21 cellular contexts compared by ENCODE assay signal in genomic region chr7:142790565-142790964, GRCh38. TPM values are rescaled to one million over a fixed set of nuclear protein-coding genes. Genes with fewer than 3 reads are reported as not detected.
DNase-seq lines count a peak whose midpoint lies in the region; ATAC-seq, FAIRE-seq and TF ChIP-seq lines count a peak whose summit lies in the region.
"Had no signal": no experiment of that assay in that cellular context is flagged by ENCODE, and none has a peak within 500 bp of the region (broad histone marks: within the 10 kb centered on the region; RNA-seq: fewer than 3 reads in every experiment).

No MANE protein-coding gene starts in this region.

- DNase-seq in activated T-cell treated with anti-CD3 and anti-CD28 coated beads, Interleukin-2, amount 50 U/mL, for 72 hours: no peak
- DNase-seq in activated T-cell treated with anti-CD3 and anti-CD28 coated beads for 4 hours (no peak), RPMI8226 (peak; percentile 46), astrocyte (ENCODE audit: low read depth) (no peak)
- no peak for DNase-seq in stimulated activated naive CD8-positive, alpha-beta T cell treated with anti-CD3 and anti-CD28 coated beads, Interleukin-15, amount 100 ng/mL, for 72 hours
- no peak for DNase-seq in activated effector memory CD4-positive, alpha-beta T cell treated with Interleukin-2 at 50 U/mL for 16 hours
- DNase-seq: COR-L47, NCI-H1436 treated with DMSO at 0.1 percent for 48 hours, NCI-H2171, NCI-H748 treated with DMSO at 0.1 percent for 48 hours, SK-N-SH, upper lobe of right lung had no signal

- peak overlapping the region; percentile 99 for H3K27ac Mint-ChIP-seq in activated T-cell treated with anti-CD3 and anti-CD28 coated beads, Interleukin-2, amount 50 U/mL, for 72 hours
- H3K27ac Mint-ChIP-seq in astrocyte (ENCODE audit: unreplicated experiment): peak overlapping the region; percentile 22
- H3K27ac Mint-ChIP-seq in stimulated activated naive CD8-positive, alpha-beta T cell treated with anti-CD3 and anti-CD28 coated beads, Interleukin-15, amount 100 ng/mL, for 72 hours: peak overlapping the region; percentile 87 to 98

- TF ChIP-seq CTCF in astrocyte (IDR thresholded peaks at IDR 0.05; ENCODE audit: insufficient read depth, low read depth, low read length): no peak

- ATAC-seq in activated T-cell treated with anti-CD3 and anti-CD28 coated beads, Interleukin-2, amount 50 U/mL, for 72 hours (replicated peaks in 1 of 2): no peak
- ATAC-seq in stimulated activated naive CD8-positive, alpha-beta T cell treated with anti-CD3 and anti-CD28 coated beads, Interleukin-15, amount 100 ng/mL, for 72 hours: no peak
- no peak for ATAC-seq in HG03108 (IDR thresholded peaks at IDR 0.05; ENCODE audit: unreplicated experiment)
- no peak for ATAC-seq in HG03442 (IDR thresholded peaks at IDR 0.05; ENCODE audit: unreplicated experiment)
- ATAC-seq: upper lobe of right lung had no signal

- H2AFZ ChIP-seq in astrocyte (ENCODE audit: low read depth, low read length): no peak overlapping the region

- no peak overlapping the region for H3K4me3 ChIP-seq in astrocyte (ENCODE audit: insufficient read depth, low read depth, low read length)
- H3K4me3 ChIP-seq: cardiac muscle cell, esophagus muscularis mucosa, upper lobe of right lung had no signal

- no peak overlapping the region for H3K9ac ChIP-seq in astrocyte (ENCODE audit: low read length)
- H3K9ac ChIP-seq: SK-N-SH had no signal

- peak overlapping the region; percentile 94 for H3K4me3 Mint-ChIP-seq in activated T-cell treated with anti-CD3 and anti-CD28 coated beads, Interleukin-2, amount 50 U/mL, for 72 hours
- no peak overlapping the region for H3K4me3 Mint-ChIP-seq in astrocyte (ENCODE audit: unreplicated experiment)
- peak overlapping the region; percentile 79 to 95 for H3K4me3 Mint-ChIP-seq in stimulated activated naive CD8-positive, alpha-beta T cell treated with anti-CD3 and anti-CD28 coated beads, Interleukin-15, amount 100 ng/mL, for 72 hours

- no peak overlapping the region for H3K4me2 ChIP-seq in astrocyte (ENCODE audit: low read length)
- H3K4me2 ChIP-seq: SK-N-SH had no signal

- no peaks in the 10 kb centered on the region for H3K79me2 ChIP-seq in astrocyte (ENCODE audit: insufficient read depth, low read length)

- FAIRE-seq in astrocyte (lab: Jason Lieb, UNC): no peak

- no peaks in the 10 kb centered on the region for H3K27me3 Mint-ChIP-seq in activated T-cell treated with anti-CD3 and anti-CD28 coated beads, Interleukin-2, amount 50 U/mL, for 72 hours (ENCODE audit: low read depth)
- H3K27me3 Mint-ChIP-seq in astrocyte (ENCODE audit: low read depth, unreplicated experiment): peaks cover 23% of the 10 kb centered on the region
- no peaks in the 10 kb centered on the region for H3K27me3 Mint-ChIP-seq in stimulated activated naive CD8-positive, alpha-beta T cell treated with anti-CD3 and anti-CD28 coated beads, Interleukin-15, amount 100 ng/mL, for 72 hours

- peaks cover 40% of the 10 kb centered on the region for H3K4me1 Mint-ChIP-seq in activated T-cell treated with anti-CD3 and anti-CD28 coated beads, Interleukin-2, amount 50 U/mL, for 72 hours (ENCODE audit: low read depth)
- H3K4me1 Mint-ChIP-seq in astrocyte (ENCODE audit: low read depth, unreplicated experiment): peaks cover 35% of the 10 kb centered on the region
- peaks cover 31% of the 10 kb centered on the region for H3K4me1 Mint-ChIP-seq in stimulated activated naive CD8-positive, alpha-beta T cell treated with anti-CD3 and anti-CD28 coated beads, Interleukin-15, amount 100 ng/mL, for 72 hours

- no peaks in the 10 kb centered on the region for H3K9me3 Mint-ChIP-seq in activated T-cell treated with anti-CD3 and anti-CD28 coated beads, Interleukin-2, amount 50 U/mL, for 72 hours
- H3K9me3 Mint-ChIP-seq in astrocyte (ENCODE audit: unreplicated experiment): peaks cover 5% of the 10 kb centered on the region
- H3K9me3 Mint-ChIP-seq in stimulated activated naive CD8-positive, alpha-beta T cell treated with anti-CD3 and anti-CD28 coated beads, Interleukin-15, amount 100 ng/mL, for 72 hours: no peaks in the 10 kb centered on the region

- H3K36me3 Mint-ChIP-seq in activated T-cell treated with anti-CD3 and anti-CD28 coated beads, Interleukin-2, amount 50 U/mL, for 72 hours (ENCODE audit: insufficient read depth in 2 of 2): peaks cover 31 to 45% of the 10 kb centered on the region in 2 donors
- H3K36me3 Mint-ChIP-seq in astrocyte (ENCODE audit: low read depth, unreplicated experiment): no peaks in the 10 kb centered on the region

- no peaks in the 10 kb centered on the region for H3K27me3 ChIP-seq in astrocyte (ENCODE audit: insufficient read depth, low read length)

- H3K9me3 ChIP-seq in astrocyte (ENCODE audit: insufficient read depth, low read depth, low read length): no peaks in the 10 kb centered on the region
- H3K9me3 ChIP-seq: esophagus muscularis mucosa, neutrophil, SK-N-SH, upper lobe of right lung had no signal

- no peak overlapping the region for H3K27ac ChIP-seq in astrocyte (ENCODE audit: low read depth, low read length)
- H3K27ac ChIP-seq: cardiac muscle cell, esophagus muscularis mucosa, neutrophil, upper lobe of right lung had no signal

- no peaks in the 10 kb centered on the region for H3K36me3 ChIP-seq in astrocyte (ENCODE audit: insufficient read depth, low read length)
- H3K36me3 ChIP-seq: cardiac muscle cell, esophagus muscularis mucosa, neutrophil, upper lobe of right lung had no signal

- no peaks in the 10 kb centered on the region for H4K20me1 ChIP-seq in astrocyte (ENCODE audit: insufficient read depth, low read length)

- H3K4me1 ChIP-seq in astrocyte (ENCODE audit: insufficient read depth, low read length): peaks cover 9% of the 10 kb centered on the region
- H3K4me1 ChIP-seq: esophagus muscularis mucosa, upper lobe of right lung had no signal

RNA-seq across cellular contexts. Expression of gene PRSS2, which starts 19.8 kb away (rescaled TPM):
- total RNA-seq in activated T-cell treated with anti-CD3 and anti-CD28 coated beads, Interleukin-2, amount 50 U/mL, for 72 hours: not detected
- total RNA-seq in astrocyte: not detected in 2 replicates
- total RNA-seq: activated CD8-positive, alpha-beta memory T cell treated with anti-CD3 and anti-CD28 coated beads for 36 hours; cardiac muscle cell; Daoy; MCF 10A; renal cortical epithelial cell; upper lobe of right lung had no signal

RNA-seq across cellular contexts. Expression of gene PRSS1, which starts 41.3 kb away (rescaled TPM):
- not detected for total RNA-seq in activated T-cell treated with anti-CD3 and anti-CD28 coated beads, Interleukin-2, amount 50 U/mL, for 72 hours
- not detected in 2 replicates for total RNA-seq in astrocyte
- total RNA-seq: activated CD8-positive, alpha-beta memory T cell treated with anti-CD3 and anti-CD28 coated beads for 36 hours; cardiac muscle cell; Daoy; esophagus muscularis mucosa; MCF 10A; renal cortical epithelial cell; upper lobe of right lung had no signal

Comparison
In these comparisons a context has a peak if more than half of its experiments do, and no peak if none do; other contexts are left out.
1. H3K27ac Mint-ChIP-seq: peak in every context shown above with its lines; median percentile 99 in activated T-cell treated with anti-CD3 and anti-CD28 coated beads, Interleukin-2, amount 50 U/mL, for 72 hours; 92 in stimulated activated naive CD8-positive, alpha-beta T cell treated with anti-CD3 and anti-CD28 coated beads, Interleukin-15, amount 100 ng/mL, for 72 hours; 22 in astrocyte.